In genomic region chr19:57171551-57172081, GRCh38 we compare ENCODE assay signal across 10 cellular contexts. TPM values are rescaled to one million over a fixed set of nuclear protein-coding genes. Genes with fewer than 3 reads are reported as not detected.
DNase-seq lines count a peak whose midpoint lies in the region; ATAC-seq and TF ChIP-seq lines count a peak whose summit lies in the region.
"Had no signal": no experiment of that assay in that cellular context is flagged by ENCODE, and none has a peak within 500 bp of the region (broad histone marks: within the 10 kb centered on the region; RNA-seq: fewer than 3 reads in every experiment).

No MANE protein-coding gene starts in this region.

- peak overlapping the region; percentile 79 to 88 (median 83) for H3K4me3 Mint-ChIP-seq in brain

- no peak for TF ChIP-seq CTCF in RWPE1 (conservative IDR thresholded peaks at IDR 0.05; ENCODE audit: low read depth)
- TF ChIP-seq CTCF in brain (conservative IDR thresholded peaks at IDR 0.05) = no peak
- no peak for TF ChIP-seq CTCF in smooth muscle cell (IDR thresholded peaks at IDR 0.05; ENCODE audit: borderline replicate concordance, insufficient read depth, poor library complexity, severe bottlenecking)

- H3K4me1 ChIP-seq in smooth muscle cell (ENCODE audit: low read depth) = no peaks in the 10 kb centered on the region

- WGBS in smooth muscle cell (ENCODE audit: low lambda C conversion rate) = 6% methylated on average over 18 of the region's 42 CpGs

- no peaks in the 10 kb centered on the region for H3K79me2 ChIP-seq in smooth muscle cell (ENCODE audit: low read depth)

- no peaks in the 10 kb centered on the region for H3K27me3 ChIP-seq in smooth muscle cell (ENCODE audit: low read depth)

- H4K20me1 ChIP-seq in smooth muscle cell (ENCODE audit: low read depth) = no peaks in the 10 kb centered on the region

- H3K9me3 ChIP-seq in iPS-18c (ENCODE audit: control insufficient read depth, insufficient read depth, low read length) (peaks cover 7% of the 10 kb centered on the region), smooth muscle cell (replicated peaks; ENCODE audit: low read depth) (no peaks in the 10 kb centered on the region)

- H3K36me3 Mint-ChIP-seq in brain = peaks cover 32% of the 10 kb centered on the region

- H2AFZ ChIP-seq in smooth muscle cell (ENCODE audit: low read depth) = peak overlapping the region; percentile 82

- CTCF ChIA-PET in RWPE1 (lab: Yijun Ruan, JAX) = interaction anchor here (0.6 to 0.8 kb wide), 2 partner anchors 47 to 340 kb away, joined by 3 to 5 read pairs; no protein-coding TSS in a partner anchor

- H3K9ac ChIP-seq in smooth muscle cell (ENCODE audit: low read depth) = no peak overlapping the region

- no peaks in the 10 kb centered on the region for H3K36me3 ChIP-seq in smooth muscle cell (ENCODE audit: low read depth)
- H3K36me3 ChIP-seq: neutrophil had no signal

- peaks cover 10% of the 10 kb centered on the region for H3K27me3 Mint-ChIP-seq in brain

- peak overlapping the region in 3 of 5 experiments; percentile 42 to 85 (median 62) for H3K27ac Mint-ChIP-seq in brain

- H3K27ac ChIP-seq in RWPE1 (no peak overlapping the region), smooth muscle cell (ENCODE audit: low read depth) (no peak overlapping the region)
- H3K27ac ChIP-seq: neutrophil had no signal

- no peak for ATAC-seq in GM21619 (IDR thresholded peaks at IDR 0.05; ENCODE audit: unreplicated experiment)

- peak; percentile 82 for DNase-seq in GM03348 (ENCODE audit: low spot score)
- DNase-seq in RWPE1 (ENCODE audit: low spot score) = peak; percentile 7
- DNase-seq in smooth muscle cell (lab: John Stamatoyannopoulos, UW; ENCODE audit: unreplicated experiment) = peak; percentile 2
- DNase-seq in GM19238 (ENCODE audit: insufficient read length, low spot score) = no peak
- no peak for DNase-seq in epidermal melanocyte (ENCODE audit: insufficient read length, low spot score)

- peaks cover 21% of the 10 kb centered on the region for H3K4me1 Mint-ChIP-seq in brain

- H3K9me3 Mint-ChIP-seq in brain = peaks cover 13 to 33% (median 29%) of the 10 kb centered on the region in 5 experiments

- peak overlapping the region; percentile 74 for H3K4me2 ChIP-seq in smooth muscle cell

- H3F3A ChIP-seq in smooth muscle cell (ENCODE audit: low read depth) = no peaks in the 10 kb centered on the region

- POLR2A ChIA-PET in RWPE1 (lab: Yijun Ruan, JAX; ENCODE audit: low non-redundant PET) = no interaction called here

- peak overlapping the region; percentile 54; the same call in 1 of the 2 replicates for H3K4me3 ChIP-seq in iPS-18c (ENCODE audit: insufficient read depth, low read depth, low read length)
- H3K4me3 ChIP-seq in smooth muscle cell = peak overlapping the region; percentile 48

RNA-seq across cellular contexts. Expression of gene DUXA, which starts 4.3 kb away (rescaled TPM):
- not detected for polyA plus RNA-seq in brain (ENCODE audit: insufficient read depth, low read depth, low replicate concordance)
- total RNA-seq in smooth muscle cell = not detected in 2 replicates
- polyA plus RNA-seq in smooth muscle cell = not detected in 2 replicates
- total RNA-seq: LHCN-M2 had no signal

RNA-seq across cellular contexts. Expression of gene ZNF264, which starts 19.7 kb away (rescaled TPM):
- polyA plus RNA-seq in brain (ENCODE audit: insufficient read depth, low read depth, low replicate concordance) (5.7 TPM), smooth muscle cell (3.5 and 6.8 TPM in 2 replicates)
- 21.6 and 26.0 TPM in 2 replicates for total RNA-seq in smooth muscle cell

RNA-seq across cellular contexts. Expression of gene ZIM3, which starts 26.6 kb away (rescaled TPM):
- polyA plus RNA-seq in brain (ENCODE audit: insufficient read depth, low read depth, low replicate concordance) (not detected), smooth muscle cell (not detected in 2 replicates)
- not detected in 2 replicates for total RNA-seq in smooth muscle cell
- total RNA-seq: LHCN-M2 had no signal

RNA-seq across cellular contexts. Expression of gene USP29, which starts 51.8 kb away (rescaled TPM):
- polyA plus RNA-seq in brain (ENCODE audit: insufficient read depth, low read depth, low replicate concordance) = not detected
- not detected in 2 replicates for total RNA-seq in smooth muscle cell
- polyA plus RNA-seq in smooth muscle cell = not detected in 2 replicates
- total RNA-seq: LHCN-M2 had no signal

RNA-seq across cellular contexts. Expression of gene AURKC, which starts 59.2 kb away (rescaled TPM):
- polyA plus RNA-seq in brain (ENCODE audit: insufficient read depth, low read depth, low replicate concordance) (0.93 TPM), smooth muscle cell (0.27 and 2.2 TPM in 2 replicates)
- 1.7 and 2.8 TPM in 2 replicates for total RNA-seq in smooth muscle cell

Comparison
In these comparisons a context has a peak if more than half of its experiments do, and no peak if none do; other contexts are left out.
1. DNase-seq: peak in GM03348 (single experiment), RWPE1 (single experiment) and smooth muscle cell (single experiment); none in GM19238 (single experiment) and epidermal melanocyte (single experiment).